In the genomic region with DNA sequence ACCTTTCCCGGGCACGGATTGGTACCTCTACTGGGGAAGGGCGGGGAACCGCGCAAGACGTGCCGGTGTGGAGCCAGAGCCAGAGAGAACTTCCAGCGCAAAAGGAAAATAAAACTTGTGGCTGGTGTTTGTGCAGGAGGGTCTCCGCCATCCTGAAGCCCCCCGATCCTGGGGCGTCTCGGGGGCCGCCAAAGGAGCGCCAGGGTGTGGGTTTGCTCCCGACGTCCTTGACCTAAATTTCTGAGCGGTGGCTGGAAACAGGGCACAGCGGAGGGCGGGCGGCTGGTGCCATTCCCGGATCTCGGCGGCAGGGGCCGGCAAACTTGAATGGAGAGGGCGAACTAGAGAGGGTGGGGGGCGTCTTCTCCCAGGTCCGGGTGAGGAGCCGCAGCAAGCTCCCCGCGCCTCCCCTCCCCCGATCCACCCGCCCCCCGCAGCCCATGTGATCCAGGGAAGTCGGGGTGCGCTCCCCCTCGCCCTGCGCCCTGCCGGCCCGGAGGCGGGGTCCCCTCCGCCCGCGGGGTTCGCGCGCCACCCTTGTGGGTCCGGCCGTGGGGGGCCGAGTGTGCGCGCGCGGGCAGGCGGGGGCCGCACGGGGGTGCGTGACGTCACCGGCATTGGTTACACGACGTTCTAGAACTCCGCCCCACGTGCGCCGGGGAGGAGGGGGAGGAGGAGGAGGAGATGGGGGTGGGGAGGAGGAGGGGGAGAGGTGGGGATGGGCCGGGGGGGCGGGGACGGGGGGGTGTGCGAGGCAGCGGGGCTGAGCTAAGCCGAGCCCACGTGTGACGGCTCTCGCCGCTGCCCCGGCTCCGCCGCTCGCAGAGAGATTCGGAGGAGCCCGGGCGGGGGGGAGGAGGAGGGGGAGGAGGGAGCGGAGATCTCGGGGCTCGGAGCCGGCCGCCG, we compare ENCODE assay signal across 8 cellular contexts. TPM values are rescaled to one million over a fixed set of nuclear protein-coding genes. Genes with fewer than 3 reads are reported as not detected.
A peak's percentile ranks its signal among the peaks of the same experiment; 100 is the strongest.
DNase-seq lines count a peak whose midpoint lies in the region; ATAC-seq and TF ChIP-seq lines count a peak whose summit lies in the region.

TSS of gene MSI2 (plus strand) at position 748 of the 906 bp plus-strand sequence. CDS start 220 bp downstream, outside the sequence.

- POLR2A ChIA-PET in OCI-LY7 (lab: Charles Lee) = interaction anchor here (0.5 to 3.0 kb wide), 3 partner anchors 101 to 424 kb away, joined by 3 to 20 read pairs (median 5); no protein-coding TSS in a partner anchor

- peaks cover 32% of the 10 kb centered on the region for H3K4me1 Mint-ChIP-seq in CD14-positive monocyte

- TF ChIP-seq CTCF in CD14-positive monocyte (IDR thresholded peaks at IDR 0.05) = no peak
- TF ChIP-seq CTCF in OCI-LY7 (conservative IDR thresholded peaks at IDR 0.05; ENCODE audit: low read length) = no peak
- no peak for TF ChIP-seq CTCF in epithelial cell of esophagus (IDR thresholded peaks at IDR 0.05; ENCODE audit: insufficient read depth, low read depth, low read length, missing control alignments)
- TF ChIP-seq CTCF in mucosa of descending colon (IDR thresholded peaks at IDR 0.05) = no peak

- peaks cover 31% of the 10 kb centered on the region; the same call in 1 of the 2 replicates for H3K79me2 ChIP-seq in OCI-LY7 (ENCODE audit: insufficient read depth, low read depth, low read length)

- peaks cover 10% of the 10 kb centered on the region; the same call in 1 of the 2 replicates for H3K9me3 ChIP-seq in OCI-LY7 (ENCODE audit: low read length)
- H3K9me3 ChIP-seq in mucosa of descending colon = no peaks in the 10 kb centered on the region

- intact Hi-C loops in CD14-positive monocyte (cut with micrococcal nuclease) (no loop called here), OCI-LY7 (cut with micrococcal nuclease; ENCODE audit: unreplicated experiment) (loop anchor here (2.0 to 5.0 kb wide), 2 partner anchors 146 to 303 kb away; no protein-coding TSS in a partner anchor), mucosa of descending colon (cut with DNase I, micrococcal nuclease) (no loop called here)

- H2AFZ ChIP-seq in OCI-LY7 (ENCODE audit: low read length) = peak within 1 kb of the TSS; percentile 69

- peak within 1 kb of the TSS; percentile 72 to 87 (median 78) for H3K27ac Mint-ChIP-seq in CD14-positive monocyte

- ATAC-seq in GM19467 (IDR thresholded peaks at IDR 0.05; ENCODE audit: unreplicated experiment) (peak; percentile 63), mucosa of descending colon (peak; percentile 89)

- CTCF ChIA-PET in OCI-LY7 (lab: Charles Lee; ENCODE audit: unreplicated experiment) = interaction anchor here (1.2 kb wide), 1 partner anchor 13 kb away, joined by 4 read pairs; no protein-coding TSS in a partner anchor

- H4K20me1 ChIP-seq in OCI-LY7 (ENCODE audit: insufficient read depth, low read length) = peaks cover 5% of the 10 kb centered on the region; the same call in 1 of the 2 replicates

- H3K27me3 Mint-ChIP-seq in CD14-positive monocyte (ENCODE audit: low read depth in 3 of 3) = peaks cover 6 to 24% (median 9%) of the 10 kb centered on the region in 3 donors

- H3K4me3 Mint-ChIP-seq in CD14-positive monocyte = peak within 1 kb of the TSS; percentile 95 to 99

- peaks cover 26% of the 10 kb centered on the region for H3K4me1 ChIP-seq in OCI-LY7 (ENCODE audit: insufficient read depth, low read length, poor library complexity, severe bottlenecking)
- peaks cover 10% of the 10 kb centered on the region for H3K4me1 ChIP-seq in mucosa of descending colon (ENCODE audit: low read depth)

- H3K4me3 ChIP-seq in OCI-LY7 (ENCODE audit: low read depth, low read length, poor library complexity, severe bottlenecking) (peak within 1 kb of the TSS; percentile 81), epithelial cell of esophagus (ENCODE audit: low read length) (peak within 1 kb of the TSS; percentile 76), mucosa of descending colon (peak within 1 kb of the TSS; percentile 77)

- H3K27ac ChIP-seq in OCI-LY7 (ENCODE audit: low read depth, low read length, poor library complexity, severe bottlenecking) = peak within 1 kb of the TSS; percentile 76

- peaks cover 4 to 18% of the 10 kb centered on the region in 2 donors for H3K36me3 Mint-ChIP-seq in CD14-positive monocyte

- peaks cover 0 to 2% (median 0%) of the 10 kb centered on the region in 7 donors for H3K9me3 Mint-ChIP-seq in CD14-positive monocyte

- DNase-seq in CD14-positive monocyte (ENCODE audit: low spot score) (peak; percentile 81), HS-5 (ENCODE audit: low read depth) (peak; percentile 28), OCI-LY7 (ENCODE audit: low spot score) (peak; percentile 89), activated T-cell treated with anti-CD3 and anti-CD28 coated beads for 48 hours (ENCODE audit: low read depth) (peak; percentile 80), epithelial cell of esophagus (ENCODE audit: low read depth) (peak; percentile 81), mucosa of descending colon (peak; percentile 94 to 95 (median 95))
- DNase-seq in stimulated activated CD8-positive, alpha-beta memory T cell treated with anti-CD3 and anti-CD28 coated beads, Interleukin-2, amount 100 ng/mL, for 48 hours (ENCODE audit: low read depth in 2 of 2) = peak; percentile 81 to 90

- peaks cover 20% of the 10 kb centered on the region for H3K36me3 ChIP-seq in OCI-LY7 (ENCODE audit: insufficient read depth, low read length)
- H3K36me3 ChIP-seq in mucosa of descending colon (ENCODE audit: low read depth) = no peaks in the 10 kb centered on the region

- H3K4me2 ChIP-seq in OCI-LY7 (ENCODE audit: low read length) = peak within 1 kb of the TSS; percentile 94

- no TSS peak for BruUV-seq in OCI-LY7 (replicated peaks; lab: Mats Ljungman, UMichigan)

- no peaks in the 10 kb centered on the region for H3K9me2 ChIP-seq in OCI-LY7 (ENCODE audit: insufficient read depth, low read length)

RNA-seq across cellular contexts. Expression of gene MSI2, which starts in this region (rescaled TPM):
- under 1 TPM; 0.20 to 0.37 TPM for polyA plus RNA-seq in CD14-positive monocyte
- total RNA-seq in OCI-LY7 (2014; rRNA removed; shearing (Covaris generic)) = 131 and 226 TPM in 2 replicates
- 164 and 193 TPM in 2 replicates for total RNA-seq in OCI-LY7 (2022)
- total RNA-seq in mucosa of descending colon = 10 to 100 TPM; 60.0 to 72.6 (median 65.7) TPM

Comparison
In these comparisons a context has a peak if more than half of its experiments do, and no peak if none do; other contexts are left out.
1. Peak in every context shown above with its lines: DNase-seq, ATAC-seq, H3K4me3 ChIP-seq and H3K27ac ChIP-seq.
2. Peak in DNase-seq in CD14-positive monocyte; RNA of the gene not detected or under 1 TPM.
3. DNase-seq: peak in every context shown above with its lines; median percentile 95 in mucosa of descending colon; 89 in OCI-LY7; 86 in stimulated activated CD8-positive, alpha-beta memory T cell treated with anti-CD3 and anti-CD28 coated beads, Interleukin-2, amount 100 ng/mL, for 48 hours; 81 in CD14-positive monocyte; 81 in epithelial cell of esophagus; 80 in activated T-cell treated with anti-CD3 and anti-CD28 coated beads for 48 hours; 28 in HS-5.